8 cellular contexts compared by ENCODE assay signal in genomic region chr5:135833961-135834638, GRCh38. TPM values are rescaled to one million over a fixed set of nuclear protein-coding genes. Genes with fewer than 3 reads are reported as not detected.
A peak's percentile ranks its signal among the peaks of the same experiment; 100 is the strongest.
DNase-seq lines count a peak whose midpoint lies in the region; ATAC-seq, FAIRE-seq and TF ChIP-seq lines count a peak whose summit lies in the region.

No MANE protein-coding gene starts in this region.

- H3K4me1 ChIP-seq in HUES64 (ENCODE audit: insufficient read depth, low read length) (no peaks in the 10 kb centered on the region), pancreas (no peaks in the 10 kb centered on the region), ascending aorta (no peaks in the 10 kb centered on the region)

- H3K9me3 ChIP-seq in HUES64 (ENCODE audit: insufficient read depth, low read depth, low read length) (0 out of 2 replicates have a peak, but pooled peaks cover 2% of the 10 kb centered on the region), pancreas (no peaks in the 10 kb centered on the region), ascending aorta (no peaks in the 10 kb centered on the region)

- H3K27me3 ChIP-seq in HUES64 (ENCODE audit: insufficient read depth, low read length) (peaks cover 70% of the 10 kb centered on the region), pancreas (no peaks in the 10 kb centered on the region), ascending aorta (no peaks in the 10 kb centered on the region)

- peak; percentile 21 for ATAC-seq in GM19467 (IDR thresholded peaks at IDR 0.05; ENCODE audit: unreplicated experiment)
- ATAC-seq in esophagus mucosa: peak; percentile 7
- ATAC-seq in pancreas: peak in 3 of 4 donors; percentile 7 to 27 (median 14)

- H3K27ac ChIP-seq in HUES64 (ENCODE audit: low read depth, low read length): no peak overlapping the region
- peak overlapping the region in 1 of 4 donors; percentile 84 for H3K27ac ChIP-seq in pancreas
- no peak overlapping the region for H3K27ac ChIP-seq in ascending aorta

- no peaks in the 10 kb centered on the region for H3K36me3 ChIP-seq in HUES64 (ENCODE audit: insufficient read depth, low read length)
- no peaks in the 10 kb centered on the region for H3K36me3 ChIP-seq in pancreas
- no peaks in the 10 kb centered on the region for H3K36me3 ChIP-seq in ascending aorta

- H3K4me3 ChIP-seq in HUES64 (ENCODE audit: low read length): peak overlapping the region; percentile 63
- peak overlapping the region in 3 of 4 donors; percentile 26 to 60 (median 48) for H3K4me3 ChIP-seq in pancreas
- H3K4me3 ChIP-seq in ascending aorta: peak overlapping the region in 1 of 2 donors; percentile 43

- no peak overlapping the region for H3K9ac ChIP-seq in HUES64 (ENCODE audit: low read depth, low read length)

- no peak for FAIRE-seq in pancreas (lab: Jason Lieb, UNC)

- intact Hi-C loops in pancreas (cut with DNase I): loop anchor here in 1 of 3 donors (5.0 to 10.0 kb wide), 2 partner anchors 272 to 369 kb away; no protein-coding TSS in a partner anchor
- intact Hi-C loops in ascending aorta (cut with DNase I): no loop called here

- TF ChIP-seq CTCF in pancreas (IDR thresholded peaks at IDR 0.05) (peak in 3 of 4 donors; percentile 28 to 67 (median 65)), ascending aorta (IDR thresholded peaks at IDR 0.05) (no peak)

- WGBS in HUES64: 38% methylated on average over 16 of the region's 16 CpGs
- 28 to 29% methylated on average over 16 of the region's 16 CpGs for WGBS in pancreas, 2 donors

- DNase-seq in AG08396 (ENCODE audit: low spot score) (peak; percentile 58), pancreas (no peak), RPMI8226 (no peak), ascending aorta (ENCODE audit: low spot score in 2 of 2) (no peak), globus pallidus (ENCODE audit: low spot score) (no peak)

RNA-seq across cellular contexts. Expression of gene SLC25A48, which starts 0.4 kb away (rescaled TPM):
- 0.45 TPM for polyA plus RNA-seq in HUES64 (2013, experiment 1 of 2)
- 0.32 TPM for polyA plus RNA-seq in HUES64 (2013, experiment 2 of 2)
- total RNA-seq in esophagus mucosa (0.32 TPM), pancreas (1 to 10 TPM in 3 of 6 donors, under 1 TPM in 3; 0.37 to 2.1 (median 1.1) TPM), ascending aorta (not detected)
- polyA plus RNA-seq in pancreas: 1 to 10 TPM; 1.5 to 3.2 TPM

Comparison
In these comparisons a context has a peak if more than half of its experiments do, and no peak if none do; other contexts are left out.
1. CTCF ChIP-seq: peak in pancreas (3 of 4); none in ascending aorta (0 of 3).
2. Peak in every context shown above with its lines, with median percentiles within 50 percentile points of each other: ATAC-seq.